In genomic region chr12:121781751-121782615, GRCh38 we compare ENCODE assay signal across 8 cellular contexts. TPM values are rescaled to one million over a fixed set of nuclear protein-coding genes. Genes with fewer than 3 reads are reported as not detected.
DNase-seq lines count a peak whose midpoint lies in the region; ATAC-seq and TF ChIP-seq lines count a peak whose summit lies in the region.

No MANE protein-coding gene starts in this region.

- CTCF ChIA-PET in T-cell (lab: Charles Lee) = interaction anchor here (0.5 to 2.9 kb wide), 10 partner anchors 9 to 287 kb away, joined by 3 to 45 read pairs (median 5); partner anchors contain the start of gene RHOF (in 2 of the 2)

- H3K9me3 Mint-ChIP-seq in T-cell = no peaks in the 10 kb centered on the region

- DNase-seq in GM12865 (ENCODE audit: low read depth) (peak; percentile 89), T-cell (peak in 12 of 34 experiments; percentile 17 to 58 (median 48)), omental fat pad (ENCODE audit: low spot score) (no peak), NOMO-1 treated with DMSO at 0.1 percent for 48 hours (lab: John Stamatoyannopoulos, UW; ENCODE audit: unreplicated experiment) (no peak), NCI-H226 (no peak), SHP77 (lab: John Stamatoyannopoulos, UW) (no peak)
- peak; percentile 48 for DNase-seq in effector CD4-positive, alpha-beta T cell

- H3K27ac Mint-ChIP-seq in T-cell = peak overlapping the region; percentile 95 to 96

- POLR2A ChIA-PET in T-cell (lab: Charles Lee) = interaction anchor here (0.7 to 2.2 kb wide), 7 partner anchors 8 to 84 kb away, joined by 3 to 9 read pairs (median 5); partner anchors contain the start of gene RHOF (in 1 of the 2)

- ATAC-seq in HG02571 (IDR thresholded peaks at IDR 0.05; ENCODE audit: unreplicated experiment) (peak; percentile 53), T-cell (replicated peaks in 1 of 4) (peak; percentile 35 to 70 (median 68)), omental fat pad (ENCODE audit: low FRiP score) (peak; percentile 41)

- no peak for TF ChIP-seq CTCF in GM12865 (IDR thresholded peaks at IDR 0.05; ENCODE audit: insufficient read depth, low read depth, low read length, missing control alignments)
- no peak for TF ChIP-seq CTCF in omental fat pad (IDR thresholded peaks at IDR 0.05)

- H3K4me3 Mint-ChIP-seq in T-cell = peak overlapping the region; percentile 56 to 94 (median 64)

- H3K36me3 Mint-ChIP-seq in T-cell = peaks cover 28% of the 10 kb centered on the region

- H3K4me1 Mint-ChIP-seq in T-cell = peaks cover 56 to 72% (median 65%) of the 10 kb centered on the region in 3 donors

- peak overlapping the region; percentile 39 for H3K4me3 ChIP-seq in GM12865 (ENCODE audit: low read depth, low read length)

- no peaks in the 10 kb centered on the region for H3K27me3 Mint-ChIP-seq in T-cell

RNA-seq across cellular contexts. Expression of gene RHOF, which starts 11.5 kb away (rescaled TPM):
- total RNA-seq in T-cell = 100 to 1,000 TPM; 137 to 158 (median 145) TPM
- total RNA-seq in omental fat pad = 10 to 100 TPM in 2 of 4 donors, 1 to 10 TPM in 2; 4.8 to 11.4 (median 9.5) TPM

RNA-seq across cellular contexts. Expression of gene SETD1B, which starts 21.8 kb away (rescaled TPM):
- total RNA-seq in T-cell (100 to 1,000 TPM in 1 of 5 donors, 10 to 100 TPM in 4; 87.7 to 106 (median 96.0) TPM), omental fat pad (10 to 100 TPM in 1 of 4 donors, 1 to 10 TPM in 3; 3.7 to 10.4 (median 6.6) TPM)

Comparison
In these comparisons a context has a peak if more than half of its experiments do, and no peak if none do; other contexts are left out.
1. DNase-seq: peak in GM12865 (single experiment) and effector CD4-positive, alpha-beta T cell (single experiment); none in omental fat pad (single experiment), NOMO-1 treated with DMSO at 0.1 percent for 48 hours (single experiment), NCI-H226 (single experiment) and SHP77 (0 of 2).
2. RNA of gene RHOF, which starts 11.5 kb away (total RNA-seq): 137 to 158 TPM in T-cell; 4.8 to 11.4 TPM in omental fat pad; every median in the first group is over 10 times any median in the second.
3. RNA of gene SETD1B, which starts 21.8 kb away (total RNA-seq): 87.7 to 106 TPM in T-cell; 3.7 to 10.4 TPM in omental fat pad; every median in the first group is over 4 times any median in the second.
4. Peak in every context shown above with its lines, with median percentiles within 50 percentile points of each other: ATAC-seq.